ENCODE assay signal across 14 cellular contexts in genomic region chr13:24680921-24681585, GRCh38. TPM values are rescaled to one million over a fixed set of nuclear protein-coding genes. Genes with fewer than 3 reads are reported as not detected.
A peak's percentile ranks its signal among the peaks of the same experiment; 100 is the strongest.
DNase-seq lines count a peak whose midpoint lies in the region; ATAC-seq, FAIRE-seq and TF ChIP-seq lines count a peak whose summit lies in the region.
"Had no signal": no experiment of that assay in that cellular context is flagged by ENCODE, and none has a peak within 500 bp of the region (broad histone marks: within the 10 kb centered on the region; RNA-seq: fewer than 3 reads in every experiment).

No MANE protein-coding gene starts in this region.

- H3K4me1 Mint-ChIP-seq in T-helper 17 cell: peaks cover 25% of the 10 kb centered on the region

- no peak overlapping the region for H3K27ac Mint-ChIP-seq in T-helper 17 cell

- H3K4me1 ChIP-seq in HAP-1 (peaks cover 4% of the 10 kb centered on the region), keratinocyte (ENCODE audit: control insufficient read depth, extremely low read depth, insufficient read depth, low read length) (peaks cover 18% of the 10 kb centered on the region), suprapubic skin (peaks cover 23% of the 10 kb centered on the region), gastrocnemius medialis (no peaks in the 10 kb centered on the region)

- peaks cover 53% of the 10 kb centered on the region for H3K27me3 Mint-ChIP-seq in T-helper 17 cell

- H3K36me3 Mint-ChIP-seq in T-helper 17 cell (ENCODE audit: low read depth): peaks cover 5% of the 10 kb centered on the region

- FAIRE-seq in keratinocyte (lab: Jason Lieb, UNC): no peak

- TF ChIP-seq EP300 in suprapubic skin (IDR thresholded peaks at IDR 0.05): no peak

- DNase-seq in HAP-1 (ENCODE audit: low spot score in 2 of 2): no peak
- no peak for DNase-seq in T-helper 17 cell
- DNase-seq in keratinocyte (ENCODE audit: low read depth, low spot score): no peak
- no peak for DNase-seq in suprapubic skin (ENCODE audit: low spot score in 2 of 2)
- DNase-seq in gastrocnemius medialis: no peak
- DNase-seq in NCI-H82 (lab: John Stamatoyannopoulos, UW): no peak
- DNase-seq: left ventricle myocardium superior, NCI-H1694 treated with DMSO at 0.1 percent for 48 hours, RPMI8226, uterus had no signal

- no peak overlapping the region for H3K9ac ChIP-seq in keratinocyte (ENCODE audit: control insufficient read depth, extremely low read depth, insufficient read depth, low read length)

- H4K20me1 ChIP-seq in keratinocyte (ENCODE audit: control insufficient read depth, extremely low read depth, insufficient read depth, low read length): no peaks in the 10 kb centered on the region

- in situ Hi-C loops in HAP-1 (cut with MboI; ENCODE audit: low sequenced_read_pairs): no loop called here
- in situ Hi-C loops in gastrocnemius medialis (cut with MboI; ENCODE audit: low sequenced_read_pairs in 4 of 4): loop anchor here in 2 of 4 donors (25.0 kb wide), 1 partner anchor 306 kb away; no protein-coding TSS in a partner anchor

- H3K9me1 ChIP-seq in keratinocyte (ENCODE audit: control insufficient read depth, extremely low read depth, insufficient read depth, low read length): no peaks in the 10 kb centered on the region

- dilution Hi-C loops in keratinocyte (cut with MboI; ENCODE audit: extremely low pct_ligation_motif_present, low sequenced_read_pairs): no loop called here

- ATAC-seq in T-helper 17 cell (no peak), gastrocnemius medialis (no peak), GM19324 (IDR thresholded peaks at IDR 0.05; ENCODE audit: low FRiP score, unreplicated experiment) (no peak)

- H3K4me3 Mint-ChIP-seq in T-helper 17 cell: peak overlapping the region; percentile 43

- H2AFZ ChIP-seq in keratinocyte (ENCODE audit: control insufficient read depth, low read length): peak overlapping the region; percentile 77

- H3K27me3 ChIP-seq in HAP-1 (ENCODE audit: low read depth): peaks cover 33% of the 10 kb centered on the region
- H3K27me3 ChIP-seq in keratinocyte (ENCODE audit: control insufficient read depth, extremely low read depth, insufficient read depth, low read length): peaks cover 3% of the 10 kb centered on the region
- peaks cover 49% of the 10 kb centered on the region for H3K27me3 ChIP-seq in suprapubic skin
- peaks cover 12 to 33% (median 26%) of the 10 kb centered on the region in 3 donors for H3K27me3 ChIP-seq in gastrocnemius medialis

- H3K4me2 ChIP-seq in keratinocyte (ENCODE audit: control insufficient read depth, extremely low read depth, insufficient read depth, low read depth, low read length): peak overlapping the region; percentile 78

- H3K9me3 ChIP-seq in HAP-1 (no peaks in the 10 kb centered on the region), T-helper 17 cell (ENCODE audit: control insufficient read depth, low read length, poor library complexity, severe bottlenecking) (no peaks in the 10 kb centered on the region), keratinocyte (ENCODE audit: control insufficient read depth, low read depth, low read length) (no peaks in the 10 kb centered on the region), suprapubic skin (no peaks in the 10 kb centered on the region), gastrocnemius medialis (no peaks in the 10 kb centered on the region)
- H3K9me3 ChIP-seq: right atrium auricular region, uterus had no signal

- no peaks in the 10 kb centered on the region for H3K79me2 ChIP-seq in keratinocyte (ENCODE audit: control insufficient read depth, insufficient read depth, low read length)

- no peak for TF ChIP-seq CTCF in keratinocyte (optimal IDR thresholded peaks at IDR 0.05 in 1 of 3, IDR thresholded peaks at IDR 0.05 in 1 of 3, conservative IDR thresholded peaks at IDR 0.05 in 1 of 3; ENCODE audit: extremely low read depth in 1 of 3, insufficient read depth in 2 of 3, low read length in 3 of 3)
- TF ChIP-seq CTCF in suprapubic skin (IDR thresholded peaks at IDR 0.05): no peak
- no peak for TF ChIP-seq CTCF in gastrocnemius medialis (IDR thresholded peaks at IDR 0.05 in 4 of 5, conservative IDR thresholded peaks at IDR 0.05 in 1 of 5)

- 47% methylated on average over 24 of the region's 28 CpGs for WGBS in suprapubic skin

- H3K27ac ChIP-seq in keratinocyte (ENCODE audit: control insufficient read depth, insufficient read depth, low read length) (no peak overlapping the region), suprapubic skin (no peak overlapping the region), gastrocnemius medialis (no peak overlapping the region)
- H3K27ac ChIP-seq: right atrium auricular region, uterus had no signal

- peak overlapping the region; percentile 32 for H3K4me3 ChIP-seq in HAP-1
- peak overlapping the region; percentile 43 to 68 (median 57) for H3K4me3 ChIP-seq in keratinocyte (ENCODE audit: control insufficient read depth in 2 of 3, extremely low read depth in 1 of 3, insufficient read depth in 2 of 3, low read depth in 1 of 3, low read length in 3 of 3)
- peak overlapping the region; percentile 59 for H3K4me3 ChIP-seq in suprapubic skin
- peak overlapping the region in 1 of 4 donors; percentile 26 for H3K4me3 ChIP-seq in gastrocnemius medialis
- H3K4me3 ChIP-seq: uterus had no signal

- H3K36me3 ChIP-seq in HAP-1 (replicated peaks) (no peaks in the 10 kb centered on the region), keratinocyte (ENCODE audit: control insufficient read depth in 2 of 2, extremely low read depth in 1 of 2, insufficient read depth in 2 of 2, low read length in 2 of 2) (no peaks in the 10 kb centered on the region), suprapubic skin (no peaks in the 10 kb centered on the region), gastrocnemius medialis (no peaks in the 10 kb centered on the region)
- H3K36me3 ChIP-seq: right atrium auricular region, uterus had no signal

- TF ChIP-seq POLR2A in suprapubic skin (IDR thresholded peaks at IDR 0.05): no peak
- TF ChIP-seq POLR2A in gastrocnemius medialis (IDR thresholded peaks at IDR 0.05): no peak

- intact Hi-C loops in gastrocnemius medialis (cut with DNase I; ENCODE audit: low total_unique reads): no loop called here

RNA-seq across cellular contexts. Expression of gene ATP12A, which starts 0.8 kb away (rescaled TPM):
- not detected for total RNA-seq in T-helper 17 cell
- polyA plus RNA-seq in keratinocyte: 0.42 to 1.5 TPM (median 0.79 TPM) in 3 replicates
- 41.0 TPM for polyA plus RNA-seq in keratinocyte (2011; ENCODE audit: low read depth)
- polyA plus RNA-seq in keratinocyte (2011; cell fraction: cytosol; rRNA removed): 0.29 and 0.74 TPM in 2 replicates
- polyA plus RNA-seq in keratinocyte (2011; cell fraction: nucleus; rRNA removed): 1.9 and 4.7 TPM in 2 replicates
- 1.1 and 57.8 TPM in 2 replicates for polyA plus RNA-seq in keratinocyte (2012; ENCODE audit: low replicate concordance)
- polyA minus RNA-seq in keratinocyte: 0.69 to 3.6 TPM (median 2.3 TPM) in 3 replicates
- polyA minus RNA-seq in keratinocyte (2011; cell fraction: cytosol; rRNA and poly(A)+ RNA removed): not detected
- 3.0 and 5.1 TPM in 2 replicates for polyA minus RNA-seq in keratinocyte (2011; cell fraction: nucleus; rRNA and poly(A)+ RNA removed)
- 10 to 100 TPM in 1 of 4 donors, 1 to 10 TPM in 2, under 1 TPM in 1; 0.24 to 21.6 (median 5.6) TPM for total RNA-seq in suprapubic skin
- total RNA-seq in gastrocnemius medialis: not detected
- total RNA-seq: fibroblast of villous mesenchyme, HT1080, left ventricle myocardium superior, right atrium auricular region, uterus had no signal
